Comparison of ENCODE assay signal across 16 cellular contexts in genomic region chr11:46049325-46049860, GRCh38.
DNase-seq lines count a peak whose midpoint lies in the region; FAIRE-seq and TF ChIP-seq lines count a peak whose summit lies in the region.
"Had no signal": no experiment of that assay in that cellular context is flagged by ENCODE, and none has a peak within 500 bp of the region (broad histone marks: within the 10 kb centered on the region; RNA-seq: fewer than 3 reads in every experiment).

No MANE protein-coding gene starts in this region.

- no peak for TF ChIP-seq CTCF in astrocyte (IDR thresholded peaks at IDR 0.05; ENCODE audit: insufficient read depth, low read depth, low read length)
- no peak for TF ChIP-seq CTCF in nephron (IDR thresholded peaks at IDR 0.05; ENCODE audit: unreplicated experiment in 3 of 3)

- H3K27ac ChIP-seq in HUES64 (ENCODE audit: low read depth, low read length) (peak overlapping the region; percentile 83), astrocyte (ENCODE audit: low read depth, low read length) (no peak overlapping the region)
- H3K27ac ChIP-seq: ascending aorta, BLaER1 had no signal

- H3K4me3 ChIP-seq in HUES64 (ENCODE audit: low read length) (no peak overlapping the region), astrocyte (ENCODE audit: insufficient read depth, low read depth, low read length) (no peak overlapping the region)
- H3K4me3 ChIP-seq: ascending aorta, BLaER1 had no signal

- no peaks in the 10 kb centered on the region for H3K27me3 Mint-ChIP-seq in astrocyte (ENCODE audit: low read depth, unreplicated experiment)
- no peaks in the 10 kb centered on the region for H3K27me3 Mint-ChIP-seq in nephron (ENCODE audit: low read depth)
- H3K27me3 Mint-ChIP-seq: effector memory CD8-positive, alpha-beta T cell; stimulated activated naive B cell treated with anti-CD40 and anti-IgM and Interleukin-4, amounts not matched to agents 10 μg/mL and 1 μg/mL and 100 μg/mL, for 72 hours had no signal

- DNase-seq in COR-L47 (lab: John Stamatoyannopoulos, UW) (peak; percentile 66), astrocyte (ENCODE audit: low read depth) (no peak), SKM-1 (lab: John Stamatoyannopoulos, UW; ENCODE audit: unreplicated experiment) (no peak), SK-N-DZ (ENCODE audit: low spot score) (no peak), amygdala (lab: John Stamatoyannopoulos, UW) (no peak)
- no peak for DNase-seq in stimulated activated CD4-positive, alpha-beta T cell treated with anti-CD3 and anti-CD28 coated beads, Interleukin-1b, Interleukin-23, amount 100 ng/mL, for 48 hours
- DNase-seq: activated CD4-positive, alpha-beta T cell treated with anti-CD3 and anti-CD28 coated beads for 4 hours; activated T-cell treated with anti-CD3 and anti-CD28 coated beads, Interleukin-2, amount 50 U/mL, for 4 hours; effector memory CD8-positive, alpha-beta T cell; stimulated activated naive B cell treated with anti-CD40 and anti-IgM and Interleukin-4, amounts not matched to agents 10 μg/mL and 1 μg/mL and 100 μg/mL, for 72 hours had no signal

- peaks cover 64% of the 10 kb centered on the region for H3K4me1 ChIP-seq in HUES64 (ENCODE audit: insufficient read depth, low read length)
- H3K4me1 ChIP-seq in astrocyte (ENCODE audit: insufficient read depth, low read length), result peaks cover 12% of the 10 kb centered on the region
- H3K4me1 ChIP-seq: BLaER1 had no signal

- no peak overlapping the region for H3K4me2 ChIP-seq in astrocyte (ENCODE audit: low read length)
- H3K4me2 ChIP-seq: BLaER1 had no signal

- no peak overlapping the region for H2AFZ ChIP-seq in astrocyte (ENCODE audit: low read depth, low read length)

- H3K36me3 Mint-ChIP-seq in astrocyte (ENCODE audit: low read depth, unreplicated experiment), result peaks cover 7% of the 10 kb centered on the region
- peaks cover 23% of the 10 kb centered on the region for H3K36me3 Mint-ChIP-seq in nephron (ENCODE audit: low read depth)

- FAIRE-seq in astrocyte (lab: Jason Lieb, UNC), result no peak
- FAIRE-seq: GM19239 had no signal

- H3K36me3 ChIP-seq in HUES64 (ENCODE audit: insufficient read depth, low read length) (no peaks in the 10 kb centered on the region), astrocyte (ENCODE audit: insufficient read depth, low read length) (no peaks in the 10 kb centered on the region)
- H3K36me3 ChIP-seq: ascending aorta had no signal

- peaks cover 27% of the 10 kb centered on the region for H4K20me1 ChIP-seq in astrocyte (ENCODE audit: insufficient read depth, low read length)

- WGBS in HUES64, result 60% methylated on average over 7 of the region's 7 CpGs

- H3K27ac Mint-ChIP-seq in astrocyte (ENCODE audit: unreplicated experiment) (peak overlapping the region; percentile 70), nephron (peak overlapping the region; percentile 97 to 99 (median 99))
- H3K27ac Mint-ChIP-seq: stimulated activated naive B cell treated with anti-CD40 and anti-IgM and Interleukin-4, amounts not matched to agents 10 μg/mL and 1 μg/mL and 100 μg/mL, for 72 hours; T-helper 1 cell treated with Interleukin-12 subunit alpha and Interleukin-12 subunit beta and Interleukin-4 antibody, amounts not matched to agents 30 μg/mL and 1 μg/mL, for 36 hours had no signal

- H3K9me3 Mint-ChIP-seq in astrocyte (ENCODE audit: unreplicated experiment), result no peaks in the 10 kb centered on the region
- no peaks in the 10 kb centered on the region for H3K9me3 Mint-ChIP-seq in nephron
- H3K9me3 Mint-ChIP-seq: activated T-cell treated with anti-CD3 and anti-CD28 coated beads, Interleukin-2, amount 50 U/mL, for 4 hours; effector memory CD8-positive, alpha-beta T cell; stimulated activated naive B cell treated with anti-CD40 and anti-IgM and Interleukin-4, amounts not matched to agents 10 μg/mL and 1 μg/mL and 100 μg/mL, for 72 hours; T-helper 1 cell treated with Interleukin-12 subunit alpha and Interleukin-12 subunit beta and Interleukin-4 antibody, amounts not matched to agents 30 μg/mL and 1 μg/mL, for 36 hours had no signal

- no peaks in the 10 kb centered on the region for H3K79me2 ChIP-seq in astrocyte (ENCODE audit: insufficient read depth, low read length)

- H3K9ac ChIP-seq in HUES64 (ENCODE audit: low read depth, low read length) (peak overlapping the region; percentile 31; the same call in 1 of the 2 replicates), astrocyte (ENCODE audit: low read length) (no peak overlapping the region)
- H3K9ac ChIP-seq: BLaER1 had no signal

- H3K9me3 ChIP-seq in HUES64 (ENCODE audit: insufficient read depth, low read depth, low read length) (no peaks in the 10 kb centered on the region), astrocyte (ENCODE audit: insufficient read depth, low read depth, low read length) (no peaks in the 10 kb centered on the region)
- H3K9me3 ChIP-seq: ascending aorta had no signal

- H3K4me3 Mint-ChIP-seq in astrocyte (ENCODE audit: unreplicated experiment) (peak overlapping the region; percentile 46), nephron (peak overlapping the region; percentile 3 to 49 (median 19))
- H3K4me3 Mint-ChIP-seq: activated T-cell treated with anti-CD3 and anti-CD28 coated beads, Interleukin-2, amount 50 U/mL, for 4 hours; effector memory CD8-positive, alpha-beta T cell; stimulated activated naive B cell treated with anti-CD40 and anti-IgM and Interleukin-4, amounts not matched to agents 10 μg/mL and 1 μg/mL and 100 μg/mL, for 72 hours; T-helper 1 cell treated with Interleukin-12 subunit alpha and Interleukin-12 subunit beta and Interleukin-4 antibody, amounts not matched to agents 30 μg/mL and 1 μg/mL, for 36 hours had no signal

- H3K27me3 ChIP-seq in HUES64 (ENCODE audit: insufficient read depth, low read length) (no peaks in the 10 kb centered on the region), astrocyte (ENCODE audit: insufficient read depth, low read length) (no peaks in the 10 kb centered on the region)
- H3K27me3 ChIP-seq: ascending aorta, BLaER1 had no signal

- peaks cover 50% of the 10 kb centered on the region for H3K4me1 Mint-ChIP-seq in astrocyte (ENCODE audit: low read depth, unreplicated experiment)
- H3K4me1 Mint-ChIP-seq in nephron, result peaks cover 47% of the 10 kb centered on the region
